In genomic region chr20:43507150-43508080, GRCh38 we compare ENCODE assay signal across 8 cellular contexts. TPM values are rescaled to one million over a fixed set of nuclear protein-coding genes. Genes with fewer than 3 reads are reported as not detected.
A peak's percentile ranks its signal among the peaks of the same experiment; 100 is the strongest.
DNase-seq lines count a peak whose midpoint lies in the region; ATAC-seq and TF ChIP-seq lines count a peak whose summit lies in the region.

TSS of gene L3MBTL1 (plus strand) at chr20:43507697. CDS start at chr20:43513504, 5,807 bp downstream.

- peaks cover 0 to 8% (median 3%) of the 10 kb centered on the region in 4 donors for H3K4me1 ChIP-seq in Peyer's patch
- no peaks in the 10 kb centered on the region for H3K4me1 ChIP-seq in colonic mucosa

- peak; percentile 4 for DNase-seq in activated naive CD4-positive, alpha-beta T cell treated with Interleukin-2 at 50 U/mL for 16 hours
- no peak for DNase-seq in activated naive CD4-positive, alpha-beta T cell (lab: John Stamatoyannopoulos, UW)
- peak in 2 of 3 donors; percentile 53 to 63 for DNase-seq in Peyer's patch
- DNase-seq in colonic mucosa: peak; percentile 61
- peak; percentile 28 to 61 for DNase-seq in left colon
- DNase-seq in stimulated activated naive CD8-positive, alpha-beta T cell treated with anti-CD3 and anti-CD28 coated beads, Interleukin-15, Interleukin-2, amounts not matched to agents 100 U/mL and 50 U/mL, for 24 hours: peak; percentile 33
- DNase-seq in UCSD-AML1 (lab: John Stamatoyannopoulos, UW; ENCODE audit: unreplicated experiment): no peak

- H3K36me3 ChIP-seq in Peyer's patch: no peaks in the 10 kb centered on the region
- no peaks in the 10 kb centered on the region for H3K36me3 ChIP-seq in colonic mucosa

- peak within 1 kb of the TSS; percentile 32 to 70 (median 52) for H3K4me3 ChIP-seq in Peyer's patch
- peak within 1 kb of the TSS; percentile 67 for H3K4me3 ChIP-seq in colonic mucosa

- ATAC-seq in left colon (peak; percentile 96), HG03469 (IDR thresholded peaks at IDR 0.05; ENCODE audit: unreplicated experiment) (no peak)
- peak; percentile 37 for ATAC-seq in stimulated activated naive CD8-positive, alpha-beta T cell treated with anti-CD3 and anti-CD28 coated beads, Interleukin-15, Interleukin-2, amounts not matched to agents 100 U/mL and 50 U/mL, for 24 hours

- peak within 1 kb of the TSS; percentile 19 to 63 for H3K9ac ChIP-seq in colonic mucosa (ENCODE audit: low read depth in 2 of 2, low read length in 2 of 2)

- H3K27ac ChIP-seq in Peyer's patch: no peak within 1 kb of the TSS
- H3K27ac ChIP-seq in colonic mucosa: no peak within 1 kb of the TSS

- TF ChIP-seq POLR2A in Peyer's patch (IDR thresholded peaks at IDR 0.05): no peak

- intact Hi-C loops in colonic mucosa (cut with DNase I) (no loop called here), left colon (cut with DNase I, micrococcal nuclease) (no loop called here)

- H3K9me3 ChIP-seq in Peyer's patch (no peaks in the 10 kb centered on the region), colonic mucosa (no peaks in the 10 kb centered on the region)

- TF ChIP-seq CTCF in Peyer's patch (IDR thresholded peaks at IDR 0.05): no peak
- TF ChIP-seq CTCF in colonic mucosa (IDR thresholded peaks at IDR 0.05): no peak

- no peaks in the 10 kb centered on the region for H3K27me3 ChIP-seq in Peyer's patch
- peaks cover 12% of the 10 kb centered on the region for H3K27me3 ChIP-seq in colonic mucosa

RNA-seq across cellular contexts. Expression of gene L3MBTL1, which starts in this region (rescaled TPM):
- total RNA-seq in Peyer's patch (10 to 100 TPM; 18.0 to 37.4 (median 31.2) TPM), colonic mucosa (1 to 10 TPM; 4.5 to 8.8 TPM), left colon (10 to 100 TPM in 1 of 2 donors, 1 to 10 TPM in 1; 7.6 to 11.5 TPM)

Comparison
In these comparisons a context has a peak if more than half of its experiments do, and no peak if none do; other contexts are left out.
1. DNase-seq: peak in activated naive CD4-positive, alpha-beta T cell treated with Interleukin-2 at 50 U/mL for 16 hours (single experiment), Peyer's patch (2 of 3), colonic mucosa (single experiment), left colon (2 of 2) and stimulated activated naive CD8-positive, alpha-beta T cell treated with anti-CD3 and anti-CD28 coated beads, Interleukin-15, Interleukin-2, amounts not matched to agents 100 U/mL and 50 U/mL, for 24 hours (single experiment); none in activated naive CD4-positive, alpha-beta T cell (0 of 4) and UCSD-AML1 (single experiment).